ENCODE assay signal across 8 cellular contexts in the genomic region with DNA sequence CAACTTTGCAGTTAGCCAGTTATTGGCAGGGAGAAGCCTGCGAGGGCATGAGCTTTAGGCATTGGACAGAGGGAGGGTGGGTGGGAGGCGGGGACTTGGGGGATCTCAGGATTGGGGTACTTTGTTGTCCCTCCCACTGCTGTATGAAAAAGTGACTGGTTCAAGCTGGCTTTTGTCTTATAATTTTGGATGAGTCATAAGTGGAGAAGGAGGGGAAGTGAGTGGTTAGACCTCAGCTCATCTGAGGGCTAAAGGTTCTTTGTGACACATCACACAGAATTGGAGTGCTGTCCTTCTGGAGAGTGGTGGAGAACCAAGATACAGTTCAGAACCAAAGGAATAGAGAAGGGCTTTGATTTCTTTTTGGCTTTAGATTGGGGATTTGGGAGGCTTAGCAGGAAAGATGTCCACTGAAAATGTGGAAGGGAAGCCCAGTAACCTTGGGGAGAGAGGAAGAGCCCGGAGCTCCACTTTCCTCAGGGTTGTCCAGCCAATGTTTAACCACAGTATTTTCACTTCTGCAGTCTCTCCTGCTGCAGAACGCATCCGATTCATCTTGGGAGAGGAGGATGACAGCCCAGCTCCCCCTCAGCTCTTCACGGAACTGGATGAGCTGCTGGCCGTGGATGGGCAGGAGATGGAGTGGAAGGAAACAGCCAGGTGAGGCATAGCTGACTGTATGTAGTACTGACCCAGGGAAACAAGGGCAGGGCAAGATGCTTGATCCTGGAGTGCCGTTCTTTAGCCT. TPM values are rescaled to one million over a fixed set of nuclear protein-coding genes. Genes with fewer than 3 reads are reported as not detected.
A peak's percentile ranks its signal among the peaks of the same experiment; 100 is the strongest.
DNase-seq lines count a peak whose midpoint lies in the region; ATAC-seq and TF ChIP-seq lines count a peak whose summit lies in the region.

Gene SLC4A4 (plus strand): TSS at position 175 of the 748 bp plus-strand sequence.

- intact Hi-C loops in thyroid gland (cut with DNase I), result no loop called here

- peak; percentile 100 for ATAC-seq in GM18505 (IDR thresholded peaks at IDR 0.05; ENCODE audit: unreplicated experiment)

- TF ChIP-seq CTCF in fibroblast of mammary gland (conservative IDR thresholded peaks at IDR 0.05; ENCODE audit: control insufficient read depth, insufficient read depth, low read depth, low read length) (no peak), thyroid gland (IDR thresholded peaks at IDR 0.05) (no peak)

- no peak within 1 kb of the TSS for H3K27ac ChIP-seq in GM23248
- H3K27ac ChIP-seq in thyroid gland, result no peak within 1 kb of the TSS

- TF ChIP-seq POLR2A in GM18505 (IDR thresholded peaks at IDR 0.05; ENCODE audit: borderline replicate concordance, extremely low read depth, insufficient read depth, insufficient read length) (no peak), thyroid gland (IDR thresholded peaks at IDR 0.05) (no peak)

- no peak within 1 kb of the TSS for H3K4me3 ChIP-seq in GM23248
- H3K4me3 ChIP-seq in fibroblast of mammary gland (ENCODE audit: control insufficient read depth, low read depth, low read length), result no peak within 1 kb of the TSS
- no peak within 1 kb of the TSS for H3K4me3 ChIP-seq in thyroid gland (replicated peaks in 1 of 3)

- no peaks in the 10 kb centered on the region; the same call in 1 of the 2 replicates for H3K9me2 ChIP-seq in GM23248 (ENCODE audit: insufficient read depth)

- H3K79me2 ChIP-seq in GM23248 (ENCODE audit: insufficient read depth), result no peaks in the 10 kb centered on the region

- H3K9me3 ChIP-seq in GM23248 (ENCODE audit: low read depth) (no peaks in the 10 kb centered on the region), thyroid gland (no peaks in the 10 kb centered on the region)

- in situ Hi-C loops in GM23248 (cut with MboI), result no loop called here

- no peak within 1 kb of the TSS for H2AFZ ChIP-seq in GM23248

- no peaks in the 10 kb centered on the region for H3F3A ChIP-seq in GM23248 (ENCODE audit: insufficient read depth)

- H3K27me3 ChIP-seq in GM23248 (replicated peaks; ENCODE audit: insufficient read depth), result no peaks in the 10 kb centered on the region
- no peaks in the 10 kb centered on the region for H3K27me3 ChIP-seq in thyroid gland

- H4K20me1 ChIP-seq in GM23248 (ENCODE audit: insufficient read depth), result no peaks in the 10 kb centered on the region

- no peak within 1 kb of the TSS for H3K4me2 ChIP-seq in GM23248 (ENCODE audit: unreplicated experiment)

- H3K4me1 ChIP-seq in GM23248 (ENCODE audit: insufficient read depth) (peaks cover 18% of the 10 kb centered on the region), thyroid gland (peaks cover 0 to 4% of the 10 kb centered on the region in 2 donors)

- H3K9ac ChIP-seq in GM23248, result no peak within 1 kb of the TSS

- DNase-seq in GM23248 (peak; percentile 80), LHCN-M2 (ENCODE audit: low read depth) (peak; percentile 79), fibroblast of mammary gland (ENCODE audit: low read depth) (peak; percentile 69), thyroid gland (no peak), NCI-H524 (lab: John Stamatoyannopoulos, UW) (no peak), retina (no peak)
- no peak for DNase-seq in effector CD4-positive, alpha-beta T cell

- no peaks in the 10 kb centered on the region for H3K36me3 ChIP-seq in GM23248 (ENCODE audit: low read depth)
- H3K36me3 ChIP-seq in thyroid gland, result no peaks in the 10 kb centered on the region

- WGBS in GM23248 (ENCODE audit: low coverage in 1 of 2, low lambda C conversion rate in 2 of 2, missing lambda C conversion rate in 2 of 2), 2 experiments, result 72 to 75% methylated on average over 8 of the region's 8 CpGs
- WGBS in thyroid gland, 2 donors, result 89 to 90% methylated on average over 8 of the region's 8 CpGs

RNA-seq across cellular contexts. Expression of gene SLC4A4, which starts in this region (rescaled TPM):
- 8.1 and 11.5 TPM in 2 replicates for total RNA-seq in GM23248 (2014; rRNA removed; shearing (Covaris generic))
- 7.2 and 7.9 TPM in 2 replicates for polyA plus RNA-seq in GM23248 (2016; fragmentation: Nextera tagmentation; extraction: Ambion mirVana)
- total RNA-seq in LHCN-M2 (2014; rRNA removed) (1.5 and 1.8 TPM in 2 replicates), thyroid gland (10 to 100 TPM; 39.8 to 90.7 (median 72.8) TPM)
- 1.5 TPM for polyA plus RNA-seq in LHCN-M2 (2012)

Comparison
In these comparisons a context has a peak if more than half of its experiments do, and no peak if none do; other contexts are left out.
1. DNase-seq: peak in GM23248 (single experiment), LHCN-M2 (single experiment) and fibroblast of mammary gland (single experiment); none in thyroid gland (0 of 2), effector CD4-positive, alpha-beta T cell (single experiment), NCI-H524 (0 of 2) and retina (single experiment).